ENCODE assay signal across 17 cellular contexts in the genomic region with DNA sequence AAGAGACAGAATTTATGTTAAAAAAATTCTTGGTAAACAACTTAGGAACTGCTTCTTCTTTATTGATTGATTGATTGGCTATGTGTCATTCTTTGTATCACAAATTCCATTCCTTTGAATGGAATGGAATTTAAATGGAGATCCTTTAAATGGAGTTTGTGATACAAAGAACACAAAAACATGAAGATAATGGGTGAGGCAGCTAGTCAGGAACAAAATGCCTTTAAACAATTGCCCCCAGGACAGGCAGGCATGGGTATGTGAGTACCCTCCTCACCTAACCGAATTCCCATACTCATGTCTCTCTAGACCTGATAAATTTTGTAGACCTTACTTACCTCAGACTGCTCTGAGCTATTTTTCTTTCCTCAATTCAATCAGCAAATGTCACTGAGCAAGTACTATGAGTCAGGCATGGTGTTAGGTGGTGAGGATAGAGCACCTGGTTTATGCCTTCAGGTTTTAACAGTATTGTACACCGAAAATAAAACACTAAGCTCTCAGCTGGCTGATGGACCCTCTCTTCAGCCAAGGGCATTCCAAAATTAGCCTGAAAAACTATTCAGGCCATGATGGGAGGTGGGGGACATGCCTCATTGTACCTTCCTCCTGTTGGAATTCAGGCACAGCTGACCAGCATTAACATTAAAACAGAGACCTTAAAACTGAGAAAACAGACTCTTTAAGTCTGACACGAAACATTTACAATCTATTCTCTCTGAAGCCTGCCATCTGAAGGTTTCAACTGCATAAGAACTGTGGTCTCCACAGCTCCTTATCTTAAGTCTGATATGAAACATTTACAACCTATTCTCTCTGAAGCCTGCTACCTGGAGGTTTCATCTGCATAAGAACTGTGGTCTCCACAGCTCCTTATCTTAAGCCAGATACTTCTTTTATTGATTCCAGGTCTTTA.
"Had no signal": no experiment of that assay in that cellular context is flagged by ENCODE, and none has a peak within 500 bp of the region (broad histone marks: within the 10 kb centered on the region; RNA-seq: fewer than 3 reads in every experiment).

No MANE protein-coding gene starts in this region.

- H3K4me3 ChIP-seq: gastrocnemius medialis, lung, thoracic aorta, upper lobe of right lung had no signal

- FAIRE-seq: kidney had no signal

- H3K27me3 ChIP-seq: gastrocnemius medialis, upper lobe of right lung had no signal

- H3K9me3 ChIP-seq: gastrocnemius medialis, thoracic aorta, upper lobe of right lung had no signal

- H3K27ac ChIP-seq: gastrocnemius medialis, thoracic aorta, upper lobe of right lung, VCaP had no signal

- DNase-seq: activated CD4-positive, alpha-beta T cell treated with anti-CD3 and anti-CD28 coated beads, Interleukin-2, amount 50 U/mL, for 48 hours; activated gamma-delta T cell treated with Interleukin-2 at 50 U/mL for 16 hours; activated naive CD8-positive, alpha-beta T cell treated with anti-CD3 and anti-CD28 coated beads for 36 hours; activated T-cell treated with anti-CD3 and anti-CD28 coated beads for 4 hours; amniotic stem cell; erythroblast; gastrocnemius medialis; kidney; midbrain; nephron progenitor cell; occipital lobe; stimulated activated naive B cell treated with anti-CD40 and anti-IgM and Interleukin-4, amounts not matched to agents 10 μg/mL and 1 μg/mL and 100 μg/mL, for 72 hours; upper lobe of right lung had no signal

- H3K36me3 ChIP-seq: gastrocnemius medialis, thoracic aorta, upper lobe of right lung had no signal

- ATAC-seq: gastrocnemius medialis; left lobe of liver; stimulated activated naive B cell treated with anti-CD40 and anti-IgM and Interleukin-4, amounts not matched to agents 10 μg/mL and 1 μg/mL and 100 μg/mL, for 72 hours; upper lobe of right lung had no signal
